In the genomic region with DNA sequence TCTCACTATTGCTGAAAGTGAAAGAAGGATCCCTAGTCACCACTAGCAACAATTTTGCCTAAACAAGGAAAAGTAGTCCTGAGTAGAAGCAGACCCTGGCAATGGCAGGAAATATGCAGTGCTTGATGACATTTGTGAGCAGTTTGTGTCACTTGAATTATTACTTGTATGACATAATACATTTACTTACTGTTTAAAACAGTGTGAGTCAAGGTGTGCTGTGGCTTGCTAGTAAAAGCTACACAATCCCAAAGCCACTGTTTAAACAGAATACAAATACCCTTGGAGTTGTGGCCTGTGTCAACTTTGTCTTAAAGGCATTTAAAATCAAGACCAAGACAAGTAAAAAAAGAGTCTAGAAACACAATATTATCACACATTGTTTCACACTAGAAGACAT, we compare ENCODE assay signal across 36 cellular contexts.
"Had no signal": no experiment of that assay in that cellular context is flagged by ENCODE, and none has a peak within 500 bp of the region (broad histone marks: within the 10 kb centered on the region; RNA-seq: fewer than 3 reads in every experiment).

No MANE protein-coding gene starts in this region.

- H3K9me3 Mint-ChIP-seq: T-helper 1 cell treated with Interleukin-12 subunit alpha and Interleukin-12 subunit beta and Interleukin-4 antibody, amounts not matched to agents 30 μg/mL and 1 μg/mL, for 36 hours had no signal

- H3K27me3 Mint-ChIP-seq: activated B cell treated with CpG ODN at 0.5 μM for 24 hours; activated CD8-positive, alpha-beta memory T cell treated with anti-CD3 and anti-CD28 coated beads, Interleukin-2, amount 10 ng/mL, durations not matched to agents 7 days and 5 days; activated naive CD4-positive, alpha-beta T cell treated with anti-CD3 and anti-CD28 coated beads, Interleukin-2, amount 10 ng/mL, durations not matched to agents 7 days and 5 days; activated naive CD8-positive, alpha-beta T cell treated with anti-CD3 and anti-CD28 coated beads, Interleukin-2, amount 10 ng/mL, durations not matched to agents 7 days and 5 days; progenitor cell of endocrine pancreas; stimulated activated naive B cell treated with anti-CD40 and anti-IgM and Interleukin-4, amounts not matched to agents 10 μg/mL and 1 μg/mL and 100 μg/mL, for 72 hours had no signal

- H3K4me3 ChIP-seq: ascending aorta, cardiac muscle cell, colonic mucosa, dorsolateral prefrontal cortex, gastroesophageal sphincter, left ventricle myocardium inferior, lung, ovary, sigmoid colon, stomach, thyroid gland, upper lobe of right lung had no signal

- H3K4me3 Mint-ChIP-seq: activated B cell treated with CpG ODN at 0.5 μM for 24 hours; activated CD8-positive, alpha-beta memory T cell treated with anti-CD3 and anti-CD28 coated beads, Interleukin-2, amount 10 ng/mL, durations not matched to agents 7 days and 5 days; activated CD8-positive, alpha-beta T cell treated with anti-CD3 and anti-CD28 coated beads, Interleukin-2, amount 10 ng/mL, durations not matched to agents 7 days and 5 days; activated naive CD4-positive, alpha-beta T cell treated with anti-CD3 and anti-CD28 coated beads, Interleukin-2, amount 10 ng/mL, durations not matched to agents 7 days and 5 days; activated naive CD8-positive, alpha-beta T cell treated with anti-CD3 and anti-CD28 coated beads, Interleukin-2, amount 10 ng/mL, durations not matched to agents 7 days and 5 days; activated T-helper 1 cell treated with anti-CD3 and anti-CD28 coated beads, Interleukin-12 subunit alpha, Interleukin-12 subunit beta, Interleukin-2, Interleukin-4 antibody, amounts not matched to agents 30 ng/mL and 10 ng/mL and 1 ng/mL, durations not matched to agents 14 hours and 24 hours and 36 hours; brain; natural killer cell; stimulated activated naive B cell treated with anti-CD40 and anti-IgM and Interleukin-4, amounts not matched to agents 10 μg/mL and 1 μg/mL and 100 μg/mL, for 72 hours; T-helper 1 cell treated with Interleukin-12 subunit alpha and Interleukin-12 subunit beta and Interleukin-4 antibody, amounts not matched to agents 30 μg/mL and 1 μg/mL, for 36 hours had no signal

- DNase-seq: activated B cell treated with CpG ODN at 0.5 μM for 24 hours; activated CD8-positive, alpha-beta memory T cell treated with anti-CD3 and anti-CD28 coated beads, Interleukin-2, amount 10 ng/mL, durations not matched to agents 7 days and 5 days; activated CD8-positive, alpha-beta T cell treated with anti-CD3 and anti-CD28 coated beads, Interleukin-2, amount 10 ng/mL, durations not matched to agents 7 days and 5 days; activated gamma-delta T cell; activated naive CD4-positive, alpha-beta T cell treated with anti-CD3 and anti-CD28 coated beads, Interleukin-2, amount 10 ng/mL, durations not matched to agents 7 days and 5 days; activated naive CD8-positive, alpha-beta T cell treated with anti-CD3 and anti-CD28 coated beads, Interleukin-2, amount 10 ng/mL, durations not matched to agents 7 days and 5 days; cerebellar nuclear complex; colonic mucosa; dorsolateral prefrontal cortex; effector memory CD4-positive, alpha-beta T cell; erythroblast; head of caudate nucleus; left ventricle myocardium inferior; mesendoderm; natural killer cell; ovary; sigmoid colon; small intestine; stimulated activated CD4-positive, alpha-beta T cell treated with anti-CD3 and anti-CD28 coated beads, Interleukin-15, amount 100 ng/mL, for 24 hours; stimulated activated CD4-positive, alpha-beta T cell treated with anti-CD3 and anti-CD28 coated beads, Interleukin-2, amount 100 ng/mL, for 24 hours; stimulated activated naive B cell treated with anti-CD40 and anti-IgM and Interleukin-4, amounts not matched to agents 10 μg/mL and 1 μg/mL and 100 μg/mL, for 72 hours; stomach; SW 1271; T-helper 9 cell; thyroid gland; upper lobe of right lung had no signal

- H3K4me1 ChIP-seq: ascending aorta, gastroesophageal sphincter, left ventricle myocardium inferior, thyroid gland, upper lobe of right lung had no signal

- H3K4me1 Mint-ChIP-seq: activated B cell treated with CpG ODN at 0.5 μM for 24 hours; activated CD8-positive, alpha-beta memory T cell treated with anti-CD3 and anti-CD28 coated beads, Interleukin-2, amount 10 ng/mL, durations not matched to agents 7 days and 5 days; activated naive CD4-positive, alpha-beta T cell treated with anti-CD3 and anti-CD28 coated beads, Interleukin-2, amount 10 ng/mL, durations not matched to agents 7 days and 5 days; activated naive CD8-positive, alpha-beta T cell treated with anti-CD3 and anti-CD28 coated beads, Interleukin-2, amount 10 ng/mL, durations not matched to agents 7 days and 5 days; natural killer cell; stimulated activated naive B cell treated with anti-CD40 and anti-IgM and Interleukin-4, amounts not matched to agents 10 μg/mL and 1 μg/mL and 100 μg/mL, for 72 hours had no signal

- H3K36me3 ChIP-seq: ascending aorta, cardiac muscle cell, colonic mucosa, gastroesophageal sphincter, neutrophil, ovary, sigmoid colon, stomach, thyroid gland, upper lobe of right lung had no signal

- H3K9me3 ChIP-seq: colonic mucosa, neutrophil, thyroid gland had no signal

- H3K36me3 Mint-ChIP-seq: activated CD8-positive, alpha-beta memory T cell treated with anti-CD3 and anti-CD28 coated beads, Interleukin-2, amount 10 ng/mL, durations not matched to agents 7 days and 5 days; activated naive CD4-positive, alpha-beta T cell treated with anti-CD3 and anti-CD28 coated beads, Interleukin-2, amount 10 ng/mL, durations not matched to agents 7 days and 5 days; activated naive CD8-positive, alpha-beta T cell treated with anti-CD3 and anti-CD28 coated beads, Interleukin-2, amount 10 ng/mL, durations not matched to agents 7 days and 5 days; natural killer cell; stimulated activated naive B cell treated with anti-CD40 and anti-IgM and Interleukin-4, amounts not matched to agents 10 μg/mL and 1 μg/mL and 100 μg/mL, for 72 hours had no signal

- FAIRE-seq: islet of Langerhans, small intestine had no signal

- H3K27ac Mint-ChIP-seq: activated B cell treated with CpG ODN at 0.5 μM for 24 hours; activated CD8-positive, alpha-beta memory T cell treated with anti-CD3 and anti-CD28 coated beads, Interleukin-2, amount 10 ng/mL, durations not matched to agents 7 days and 5 days; activated CD8-positive, alpha-beta T cell treated with anti-CD3 and anti-CD28 coated beads, Interleukin-2, amount 10 ng/mL, durations not matched to agents 7 days and 5 days; activated naive CD4-positive, alpha-beta T cell treated with anti-CD3 and anti-CD28 coated beads, Interleukin-2, amount 10 ng/mL, durations not matched to agents 7 days and 5 days; activated naive CD8-positive, alpha-beta T cell treated with anti-CD3 and anti-CD28 coated beads, Interleukin-2, amount 10 ng/mL, durations not matched to agents 7 days and 5 days; activated T-helper 1 cell treated with anti-CD3 and anti-CD28 coated beads, Interleukin-12 subunit alpha, Interleukin-12 subunit beta, Interleukin-2, Interleukin-4 antibody, amounts not matched to agents 30 ng/mL and 10 ng/mL and 1 ng/mL, durations not matched to agents 14 hours and 24 hours and 36 hours; natural killer cell; progenitor cell of endocrine pancreas; stimulated activated naive B cell treated with anti-CD40 and anti-IgM and Interleukin-4, amounts not matched to agents 10 μg/mL and 1 μg/mL and 100 μg/mL, for 72 hours; T-helper 1 cell treated with Interleukin-12 subunit alpha and Interleukin-12 subunit beta and Interleukin-4 antibody, amounts not matched to agents 30 μg/mL and 1 μg/mL, for 36 hours had no signal

- ATAC-seq: activated CD8-positive, alpha-beta memory T cell treated with anti-CD3 and anti-CD28 coated beads, Interleukin-2, amount 10 ng/mL, durations not matched to agents 7 days and 5 days; activated CD8-positive, alpha-beta T cell treated with anti-CD3 and anti-CD28 coated beads, Interleukin-2, amount 10 ng/mL, durations not matched to agents 7 days and 5 days; gastroesophageal sphincter; natural killer cell; stimulated activated naive B cell treated with anti-CD40 and anti-IgM and Interleukin-4, amounts not matched to agents 10 μg/mL and 1 μg/mL and 100 μg/mL, for 72 hours; upper lobe of right lung had no signal

- H3K27me3 ChIP-seq: ascending aorta, cardiac muscle cell, colonic mucosa, dorsolateral prefrontal cortex, gastroesophageal sphincter, neutrophil, ovary, sigmoid colon, stomach, thyroid gland, upper lobe of right lung had no signal

- H3K27ac ChIP-seq: ascending aorta, cardiac muscle cell, colonic mucosa, gastroesophageal sphincter, left ventricle myocardium inferior, neutrophil, ovary, sigmoid colon, stomach, thyroid gland, upper lobe of right lung had no signal
